Comparison of ENCODE assay signal across 8 cellular contexts in the genomic region with DNA sequence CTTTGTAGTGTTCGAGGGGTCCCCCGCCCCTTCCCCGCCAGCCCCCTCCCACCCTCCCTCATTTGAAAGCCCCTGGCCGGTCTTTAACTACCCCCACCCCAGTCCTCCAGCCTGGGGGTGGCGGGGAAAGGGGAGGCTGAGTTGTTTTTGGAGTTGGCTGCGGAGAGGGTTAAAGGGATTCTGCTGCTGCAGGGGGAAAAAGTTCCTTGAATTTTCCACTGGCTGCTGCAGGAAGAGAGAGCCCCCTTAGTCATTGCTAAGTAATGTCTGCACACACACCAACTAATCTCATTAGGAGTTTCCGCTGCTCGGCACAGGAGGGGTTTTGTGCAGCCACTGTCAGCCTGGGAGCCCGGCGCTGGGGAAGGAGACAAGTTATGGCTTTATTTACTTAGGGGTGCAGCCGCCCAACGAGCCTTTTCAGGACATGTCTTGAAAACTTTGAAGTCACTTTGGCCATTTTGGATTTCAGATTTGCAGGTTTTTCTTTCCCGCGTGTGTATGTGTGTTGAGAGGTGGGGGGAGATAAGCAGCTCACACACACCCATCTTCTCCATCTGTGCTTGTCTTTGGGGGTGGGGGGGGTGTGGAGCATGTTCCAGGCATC. TPM values are rescaled to one million over a fixed set of nuclear protein-coding genes. Genes with fewer than 3 reads are reported as not detected.
DNase-seq lines count a peak whose midpoint lies in the region; ATAC-seq and TF ChIP-seq lines count a peak whose summit lies in the region.

No MANE protein-coding gene starts in this region.

- CTCF ChIA-PET in Panc1 (lab: Charles Lee) = interaction anchor here (1.2 kb wide), 1 partner anchor 19 kb away, joined by 5 read pairs; no protein-coding TSS in a partner anchor

- H3K4me1 Mint-ChIP-seq in activated naive CD8-positive, alpha-beta T cell treated with anti-CD3 and anti-CD28 coated beads for 36 hours = peaks cover 58% of the 10 kb centered on the region

- intact Hi-C loops in Panc1 (cut with micrococcal nuclease; ENCODE audit: unreplicated experiment) = no loop called here

- no TSS peak for BruUV-seq in Panc1 (replicated peaks; lab: Mats Ljungman, UMichigan)

- peaks cover 32% of the 10 kb centered on the region for H3K4me1 ChIP-seq in Panc1 (ENCODE audit: control insufficient read depth, insufficient read depth, low read length)
- peaks cover 0 to 46% of the 10 kb centered on the region in 2 donors for H3K4me1 ChIP-seq in right atrium auricular region
- H3K4me1 ChIP-seq in skeletal muscle tissue (ENCODE audit: control insufficient read depth in 3 of 3, insufficient read depth in 3 of 3, low read length in 3 of 3) = peaks cover 3 to 15% (median 6%) of the 10 kb centered on the region in 3 donors

- H3K27me3 ChIP-seq in Panc1 (ENCODE audit: control insufficient read depth, insufficient read depth, low read length) (no peaks in the 10 kb centered on the region), right atrium auricular region (no peaks in the 10 kb centered on the region), skeletal muscle tissue (ENCODE audit: control insufficient read depth in 3 of 3, insufficient read depth in 3 of 3, low read length in 3 of 3) (peaks cover 6 to 14% (median 13%) of the 10 kb centered on the region in 3 donors)

- POLR2A ChIA-PET in Panc1 (lab: Charles Lee) = no interaction called here

- peak overlapping the region; percentile 95 for H3K27ac Mint-ChIP-seq in activated naive CD8-positive, alpha-beta T cell treated with anti-CD3 and anti-CD28 coated beads for 36 hours

- in situ Hi-C loops in Panc1 (cut with HindIII; ENCODE audit: low pct_unique_long_range_greater_than_20kb, low sequenced_read_pairs) = no loop called here

- no peaks in the 10 kb centered on the region for H3K36me3 Mint-ChIP-seq in activated naive CD8-positive, alpha-beta T cell treated with anti-CD3 and anti-CD28 coated beads for 36 hours

- H3K4me3 Mint-ChIP-seq in activated naive CD8-positive, alpha-beta T cell treated with anti-CD3 and anti-CD28 coated beads for 36 hours = peak overlapping the region; percentile 90

- no peaks in the 10 kb centered on the region; the same call in 1 of the 2 replicates for H3K36me3 ChIP-seq in Panc1 (ENCODE audit: control insufficient read depth, insufficient read depth, low read length)
- no peaks in the 10 kb centered on the region for H3K36me3 ChIP-seq in right atrium auricular region
- H3K36me3 ChIP-seq in skeletal muscle tissue (ENCODE audit: control insufficient read depth in 3 of 3, insufficient read depth in 3 of 3, low read length in 3 of 3) = no peaks in the 10 kb centered on the region

- H3K9ac ChIP-seq in skeletal muscle tissue (ENCODE audit: low read depth in 1 of 3, low read length in 3 of 3) = peak overlapping the region; percentile 8 to 50 (median 17)

- H3K4me3 ChIP-seq in GM12875 (ENCODE audit: low read depth, low read length) (peak overlapping the region; percentile 38), Panc1 (ENCODE audit: low read depth in 2 of 2, low read length in 2 of 2) (peak overlapping the region; percentile 82 to 91), right atrium auricular region (peak overlapping the region; percentile 81 to 91), skeletal muscle tissue (ENCODE audit: low read length in 3 of 3) (peak overlapping the region; percentile 63 to 81 (median 74))

- no peaks in the 10 kb centered on the region for H3K9me3 Mint-ChIP-seq in activated naive CD8-positive, alpha-beta T cell treated with anti-CD3 and anti-CD28 coated beads for 36 hours

- DNase-seq in Panc1 (ENCODE audit: low read depth, low spot score) = no peak
- DNase-seq in activated naive CD8-positive, alpha-beta T cell treated with anti-CD3 and anti-CD28 coated beads for 36 hours = peak; percentile 65
- DNase-seq in right atrium auricular region (ENCODE audit: low spot score) = no peak
- DNase-seq in HPDE6-E6E7 (ENCODE audit: extremely low spot score) = no peak
- no peak for DNase-seq in DMS153 (lab: John Stamatoyannopoulos, UW)
- DNase-seq in NCI-H2171 treated with DMSO at 0.1 percent for 48 hours (lab: John Stamatoyannopoulos, UW) = no peak

- no peaks in the 10 kb centered on the region for H3K27me3 Mint-ChIP-seq in activated naive CD8-positive, alpha-beta T cell treated with anti-CD3 and anti-CD28 coated beads for 36 hours

- TF ChIP-seq CTCF in GM12875 (IDR thresholded peaks at IDR 0.05; ENCODE audit: borderline replicate concordance, insufficient read depth, low read depth, low read length) = no peak
- TF ChIP-seq CTCF in Panc1 (IDR thresholded peaks at IDR 0.05) = no peak
- TF ChIP-seq CTCF in right atrium auricular region (IDR thresholded peaks at IDR 0.05) = no peak

- peak; percentile 44 for ATAC-seq in Panc1

- H3K27ac ChIP-seq in Panc1 (ENCODE audit: low read length) = peak overlapping the region; percentile 81
- peak overlapping the region; percentile 67 to 80 for H3K27ac ChIP-seq in right atrium auricular region
- peak overlapping the region; percentile 66 for H3K27ac ChIP-seq in skeletal muscle tissue (ENCODE audit: low read depth, low read length)

- H3K9me3 ChIP-seq in Panc1 (ENCODE audit: control insufficient read depth, insufficient read depth, low read depth, low read length) (no peaks in the 10 kb centered on the region), right atrium auricular region (no peaks in the 10 kb centered on the region), skeletal muscle tissue (ENCODE audit: control insufficient read depth in 3 of 3, low read length in 3 of 3) (no peaks in the 10 kb centered on the region)

RNA-seq across cellular contexts. Expression of a gene that starts 1.8 kb away (rescaled TPM):
- total RNA-seq in Panc1 (2021; ENCODE audit: unreplicated experiment) (25.1 TPM), right atrium auricular region (10 to 100 TPM; 15.1 to 16.3 TPM), skeletal muscle tissue (9.9 TPM)
- 21.8 TPM for polyA plus RNA-seq in Panc1 (2012; ENCODE audit: insufficient read length)
- total RNA-seq in activated naive CD8-positive, alpha-beta T cell treated with anti-CD3 and anti-CD28 coated beads for 36 hours = 10 to 100 TPM; 10.9 to 12.6 TPM
